Comparison of ENCODE assay signal across 1 cellular context in the genomic region with DNA sequence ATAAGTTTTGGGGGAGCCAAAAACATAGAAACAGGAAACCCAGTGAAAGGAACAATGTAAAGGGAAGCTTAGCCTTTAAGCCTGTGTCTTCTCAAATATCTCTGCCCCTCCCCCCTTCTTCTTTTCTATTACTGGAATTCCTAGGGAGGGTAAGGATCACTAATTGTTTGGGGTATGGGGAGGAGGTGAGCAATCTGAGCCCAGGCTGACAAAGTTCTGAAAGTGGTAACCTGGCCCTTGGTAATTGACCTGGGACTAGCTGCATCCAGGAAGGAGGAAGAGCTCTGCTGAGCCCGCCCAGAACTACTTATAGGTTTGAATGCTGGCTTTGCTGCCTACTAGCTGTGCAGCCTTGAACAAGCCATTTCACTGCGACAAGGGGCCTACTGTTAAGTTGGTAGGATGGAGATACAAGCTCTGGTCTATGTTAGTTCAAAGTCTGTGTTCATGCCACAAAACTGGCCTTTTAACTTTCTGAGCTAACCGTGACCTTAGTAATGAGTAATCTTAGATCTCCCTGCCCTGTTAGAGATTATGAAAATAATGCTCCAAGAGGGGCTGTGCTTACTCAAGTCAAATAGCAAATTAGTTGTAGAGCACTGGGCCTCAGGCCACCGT.
TF ChIP-seq lines count a peak whose summit lies in the region.

No MANE protein-coding gene starts in this region.

TF ChIP-seq in HepG2, 621 proteins besides CTCF, POLR2A, EP300 and RAD21 (continued from another document and continues in another):
- TF ChIP-seq, protein P1, sequence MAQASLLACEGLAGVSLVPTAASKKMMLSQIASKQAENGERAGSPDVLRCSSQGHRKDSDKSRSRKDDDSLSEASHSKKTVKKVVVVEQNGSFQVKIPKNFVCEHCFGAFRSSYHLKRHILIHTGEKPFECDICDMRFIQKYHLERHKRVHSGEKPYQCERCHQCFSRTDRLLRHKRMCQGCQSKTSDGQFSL (CRISPR knock-in tag; IDR thresholded peaks at IDR 0.05): no peak
- no peak for TF ChIP-seq ZNF788 (CRISPR knock-in tag; IDR thresholded peaks at IDR 0.05; ENCODE audit: borderline replicate concordance)
- TF ChIP-seq FOSL2 (CRISPR knock-in tag; IDR thresholded peaks at IDR 0.05): peak; percentile 50
- TF ChIP-seq ZNF44 (CRISPR knock-in tag; IDR thresholded peaks at IDR 0.05): no peak
- TF ChIP-seq NR2C2 (CRISPR knock-in tag; IDR thresholded peaks at IDR 0.05; ENCODE audit: borderline replicate concordance): no peak
- no peak for TF ChIP-seq ZNF879 (CRISPR knock-in tag; IDR thresholded peaks at IDR 0.05)
- no peak for TF ChIP-seq MYNN (CRISPR knock-in tag; IDR thresholded peaks at IDR 0.05; ENCODE audit: low read depth)
- no peak for TF ChIP-seq ZNF33A (CRISPR knock-in tag; IDR thresholded peaks at IDR 0.05; ENCODE audit: borderline replicate concordance)
- TF ChIP-seq, protein P2, sequence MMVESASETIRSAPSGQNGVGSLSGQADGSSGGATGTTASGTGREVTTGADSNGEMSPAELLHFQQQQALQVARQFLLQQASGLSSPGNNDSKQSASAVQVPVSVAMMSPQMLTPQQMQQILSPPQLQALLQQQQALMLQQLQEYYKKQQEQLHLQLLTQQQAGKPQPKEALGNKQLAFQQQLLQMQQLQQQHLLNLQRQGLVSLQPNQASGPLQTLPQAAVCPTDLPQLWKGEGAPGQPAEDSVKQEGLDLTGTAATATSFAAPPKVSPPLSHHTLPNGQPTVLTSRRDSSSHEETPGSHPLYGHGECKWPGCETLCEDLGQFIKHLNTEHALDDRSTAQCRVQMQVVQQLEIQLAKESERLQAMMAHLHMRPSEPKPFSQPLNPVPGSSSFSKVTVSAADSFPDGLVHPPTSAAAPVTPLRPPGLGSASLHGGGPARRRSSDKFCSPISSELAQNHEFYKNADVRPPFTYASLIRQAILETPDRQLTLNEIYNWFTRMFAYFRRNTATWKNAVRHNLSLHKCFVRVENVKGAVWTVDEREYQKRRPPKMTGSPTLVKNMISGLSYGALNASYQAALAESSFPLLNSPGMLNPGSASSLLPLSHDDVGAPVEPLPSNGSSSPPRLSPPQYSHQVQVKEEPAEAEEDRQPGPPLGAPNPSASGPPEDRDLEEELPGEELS (CRISPR knock-in tag; IDR thresholded peaks at IDR 0.05): 0 out of 2 replicates have a peak, but pooled peaks have one; percentile 2
- no peak for TF ChIP-seq NFE2 (CRISPR knock-in tag; IDR thresholded peaks at IDR 0.05)
- TF ChIP-seq ZNF260 (CRISPR knock-in tag; IDR thresholded peaks at IDR 0.05; ENCODE audit: borderline replicate concordance, low read depth): no peak
- TF ChIP-seq, protein P3, sequence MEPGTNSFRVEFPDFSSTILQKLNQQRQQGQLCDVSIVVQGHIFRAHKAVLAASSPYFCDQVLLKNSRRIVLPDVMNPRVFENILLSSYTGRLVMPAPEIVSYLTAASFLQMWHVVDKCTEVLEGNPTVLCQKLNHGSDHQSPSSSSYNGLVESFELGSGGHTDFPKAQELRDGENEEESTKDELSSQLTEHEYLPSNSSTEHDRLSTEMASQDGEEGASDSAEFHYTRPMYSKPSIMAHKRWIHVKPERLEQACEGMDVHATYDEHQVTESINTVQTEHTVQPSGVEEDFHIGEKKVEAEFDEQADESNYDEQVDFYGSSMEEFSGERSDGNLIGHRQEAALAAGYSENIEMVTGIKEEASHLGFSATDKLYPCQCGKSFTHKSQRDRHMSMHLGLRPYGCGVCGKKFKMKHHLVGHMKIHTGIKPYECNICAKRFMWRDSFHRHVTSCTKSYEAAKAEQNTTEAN (CRISPR knock-in tag; conservative IDR thresholded peaks at IDR 0.05): no peak
- no peak for TF ChIP-seq SMARCE1 (IDR thresholded peaks at IDR 0.05; ENCODE audit: borderline replicate concordance)
- TF ChIP-seq MEIS1 (CRISPR knock-in tag; IDR thresholded peaks at IDR 0.05; ENCODE audit: borderline replicate concordance): no peak
- TF ChIP-seq, protein P4, sequence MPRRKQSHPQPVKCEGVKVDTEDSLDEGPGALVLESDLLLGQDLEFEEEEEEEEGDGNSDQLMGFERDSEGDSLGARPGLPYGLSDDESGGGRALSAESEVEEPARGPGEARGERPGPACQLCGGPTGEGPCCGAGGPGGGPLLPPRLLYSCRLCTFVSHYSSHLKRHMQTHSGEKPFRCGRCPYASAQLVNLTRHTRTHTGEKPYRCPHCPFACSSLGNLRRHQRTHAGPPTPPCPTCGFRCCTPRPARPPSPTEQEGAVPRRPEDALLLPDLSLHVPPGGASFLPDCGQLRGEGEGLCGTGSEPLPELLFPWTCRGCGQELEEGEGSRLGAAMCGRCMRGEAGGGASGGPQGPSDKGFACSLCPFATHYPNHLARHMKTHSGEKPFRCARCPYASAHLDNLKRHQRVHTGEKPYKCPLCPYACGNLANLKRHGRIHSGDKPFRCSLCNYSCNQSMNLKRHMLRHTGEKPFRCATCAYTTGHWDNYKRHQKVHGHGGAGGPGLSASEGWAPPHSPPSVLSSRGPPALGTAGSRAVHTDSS (CRISPR knock-in tag; conservative IDR thresholded peaks at IDR 0.05): no peak
- no peak for TF ChIP-seq ZFY (CRISPR knock-in tag; IDR thresholded peaks at IDR 0.05)
- no peak for TF ChIP-seq HNRNPLL (IDR thresholded peaks at IDR 0.05; ENCODE audit: low read depth, low read length, poor library complexity, severe bottlenecking)
- no peak for TF ChIP-seq ZNF780A (CRISPR knock-in tag; IDR thresholded peaks at IDR 0.05)
- no peak for TF ChIP-seq ZNF83 (CRISPR knock-in tag; IDR thresholded peaks at IDR 0.05; ENCODE audit: borderline replicate concordance)
- 0 out of 2 replicates have a peak, but pooled peaks have one; percentile 12 for TF ChIP-seq PITX1 (CRISPR knock-in tag; IDR thresholded peaks at IDR 0.05)
- TF ChIP-seq, protein P5, sequence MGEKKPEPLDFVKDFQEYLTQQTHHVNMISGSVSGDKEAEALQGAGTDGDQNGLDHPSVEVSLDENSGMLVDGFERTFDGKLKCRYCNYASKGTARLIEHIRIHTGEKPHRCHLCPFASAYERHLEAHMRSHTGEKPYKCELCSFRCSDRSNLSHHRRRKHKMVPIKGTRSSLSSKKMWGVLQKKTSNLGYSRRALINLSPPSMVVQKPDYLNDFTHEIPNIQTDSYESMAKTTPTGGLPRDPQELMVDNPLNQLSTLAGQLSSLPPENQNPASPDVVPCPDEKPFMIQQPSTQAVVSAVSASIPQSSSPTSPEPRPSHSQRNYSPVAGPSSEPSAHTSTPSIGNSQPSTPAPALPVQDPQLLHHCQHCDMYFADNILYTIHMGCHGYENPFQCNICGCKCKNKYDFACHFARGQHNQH (CRISPR knock-in tag; IDR thresholded peaks at IDR 0.05): no peak
- TF ChIP-seq, protein P6, sequence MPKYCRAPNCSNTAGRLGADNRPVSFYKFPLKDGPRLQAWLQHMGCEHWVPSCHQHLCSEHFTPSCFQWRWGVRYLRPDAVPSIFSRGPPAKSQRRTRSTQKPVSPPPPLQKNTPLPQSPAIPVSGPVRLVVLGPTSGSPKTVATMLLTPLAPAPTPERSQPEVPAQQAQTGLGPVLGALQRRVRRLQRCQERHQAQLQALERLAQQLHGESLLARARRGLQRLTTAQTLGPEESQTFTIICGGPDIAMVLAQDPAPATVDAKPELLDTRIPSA (CRISPR knock-in tag; IDR thresholded peaks at IDR 0.05; ENCODE audit: borderline replicate concordance): no peak
- no peak for TF ChIP-seq DR1 (CRISPR knock-in tag; IDR thresholded peaks at IDR 0.05)
- TF ChIP-seq, protein P7, sequence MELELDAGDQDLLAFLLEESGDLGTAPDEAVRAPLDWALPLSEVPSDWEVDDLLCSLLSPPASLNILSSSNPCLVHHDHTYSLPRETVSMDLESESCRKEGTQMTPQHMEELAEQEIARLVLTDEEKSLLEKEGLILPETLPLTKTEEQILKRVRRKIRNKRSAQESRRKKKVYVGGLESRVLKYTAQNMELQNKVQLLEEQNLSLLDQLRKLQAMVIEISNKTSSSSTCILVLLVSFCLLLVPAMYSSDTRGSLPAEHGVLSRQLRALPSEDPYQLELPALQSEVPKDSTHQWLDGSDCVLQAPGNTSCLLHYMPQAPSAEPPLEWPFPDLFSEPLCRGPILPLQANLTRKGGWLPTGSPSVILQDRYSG (CRISPR knock-in tag; IDR thresholded peaks at IDR 0.05): no peak
- TF ChIP-seq ZNF713 (CRISPR knock-in tag; IDR thresholded peaks at IDR 0.05): no peak
- peak; percentile 32; the same call in 1 of the 2 replicates for TF ChIP-seq RARA (CRISPR knock-in tag; IDR thresholded peaks at IDR 0.05)
- no peak for TF ChIP-seq SP140L (CRISPR knock-in tag; IDR thresholded peaks at IDR 0.05; ENCODE audit: borderline replicate concordance)
- no peak for TF ChIP-seq ZBTB3 (CRISPR knock-in tag; IDR thresholded peaks at IDR 0.05; ENCODE audit: borderline replicate concordance, low read depth)
- TF ChIP-seq, protein P8, sequence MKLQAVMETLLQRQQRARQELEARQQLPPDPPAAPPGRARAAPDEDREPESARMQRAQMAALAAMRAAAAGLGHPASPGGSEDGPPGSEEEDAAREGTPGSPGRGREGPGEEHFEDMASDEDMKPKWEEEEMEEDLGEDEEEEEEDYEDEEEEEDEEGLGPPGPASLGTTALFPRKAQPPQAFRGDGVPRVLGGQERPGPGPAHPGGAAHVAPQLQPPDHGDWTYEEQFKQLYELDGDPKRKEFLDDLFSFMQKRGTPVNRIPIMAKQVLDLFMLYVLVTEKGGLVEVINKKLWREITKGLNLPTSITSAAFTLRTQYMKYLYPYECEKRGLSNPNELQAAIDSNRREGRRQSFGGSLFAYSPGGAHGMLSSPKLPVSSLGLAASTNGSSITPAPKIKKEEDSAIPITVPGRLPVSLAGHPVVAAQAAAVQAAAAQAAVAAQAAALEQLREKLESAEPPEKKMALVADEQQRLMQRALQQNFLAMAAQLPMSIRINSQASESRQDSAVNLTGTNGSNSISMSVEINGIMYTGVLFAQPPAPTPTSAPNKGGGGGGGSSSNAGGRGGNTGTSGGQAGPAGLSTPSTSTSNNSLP (IDR thresholded peaks at IDR 0.05; ENCODE audit: low read depth, low read length): no peak
- TF ChIP-seq HNRNPL (IDR thresholded peaks at IDR 0.05; ENCODE audit: low read depth, low read length): no peak
- no peak for TF ChIP-seq FOXK2 (IDR thresholded peaks at IDR 0.05)
- TF ChIP-seq MAZ (IDR thresholded peaks at IDR 0.05; ENCODE audit: borderline replicate concordance, low read depth, low read length): no peak
- no peak for TF ChIP-seq MAZ (CRISPR knock-in tag; IDR thresholded peaks at IDR 0.05; ENCODE audit: low read depth)
- no peak for TF ChIP-seq ZNF138 (CRISPR knock-in tag; IDR thresholded peaks at IDR 0.05; ENCODE audit: low read depth)
- TF ChIP-seq HOXA9 (CRISPR knock-in tag; IDR thresholded peaks at IDR 0.05; ENCODE audit: borderline replicate concordance): no peak
- no peak for TF ChIP-seq ATRX (CRISPR knock-in tag; IDR thresholded peaks at IDR 0.05; ENCODE audit: borderline replicate concordance)
- no peak for TF ChIP-seq NFRKB (IDR thresholded peaks at IDR 0.05)
- TF ChIP-seq PHF20 (CRISPR knock-in tag; IDR thresholded peaks at IDR 0.05): no peak
- no peak for TF ChIP-seq ZNF451 (CRISPR knock-in tag; IDR thresholded peaks at IDR 0.05)
- no peak for TF ChIP-seq GLI4 (CRISPR knock-in tag; IDR thresholded peaks at IDR 0.05; ENCODE audit: borderline replicate concordance)
- TF ChIP-seq ATAD3A (CRISPR knock-in tag; IDR thresholded peaks at IDR 0.05): no peak
- no peak for TF ChIP-seq RCOR2 (CRISPR knock-in tag; IDR thresholded peaks at IDR 0.05)
- TF ChIP-seq ZNF382 (CRISPR knock-in tag; IDR thresholded peaks at IDR 0.05; ENCODE audit: borderline replicate concordance): no peak
- TF ChIP-seq, protein P9, sequence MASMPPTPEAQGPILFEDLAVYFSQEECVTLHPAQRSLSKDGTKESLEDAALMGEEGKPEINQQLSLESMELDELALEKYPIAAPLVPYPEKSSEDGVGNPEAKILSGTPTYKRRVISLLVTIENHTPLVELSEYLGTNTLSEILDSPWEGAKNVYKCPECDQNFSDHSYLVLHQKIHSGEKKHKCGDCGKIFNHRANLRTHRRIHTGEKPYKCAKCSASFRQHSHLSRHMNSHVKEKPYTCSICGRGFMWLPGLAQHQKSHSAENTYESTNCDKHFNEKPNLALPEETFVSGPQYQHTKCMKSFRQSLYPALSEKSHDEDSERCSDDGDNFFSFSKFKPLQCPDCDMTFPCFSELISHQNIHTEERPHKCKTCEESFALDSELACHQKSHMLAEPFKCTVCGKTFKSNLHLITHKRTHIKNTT (CRISPR knock-in tag; IDR thresholded peaks at IDR 0.05): no peak
- no peak for TF ChIP-seq U2AF2 (IDR thresholded peaks at IDR 0.05; ENCODE audit: low read depth, low read length)
- TF ChIP-seq ZNF124 (CRISPR knock-in tag; IDR thresholded peaks at IDR 0.05): no peak
- no peak for TF ChIP-seq ELF1 (CRISPR knock-in tag; IDR thresholded peaks at IDR 0.05)
- no peak for TF ChIP-seq SIN3A (IDR thresholded peaks at IDR 0.05; ENCODE audit: borderline replicate concordance, low read depth, low read length)
- TF ChIP-seq TBX2 (CRISPR knock-in tag; IDR thresholded peaks at IDR 0.05; ENCODE audit: borderline replicate concordance): peak; percentile 14; the same call in 1 of the 2 replicates
- TF ChIP-seq EEA1 (CRISPR knock-in tag; IDR thresholded peaks at IDR 0.05; ENCODE audit: borderline replicate concordance): no peak
- TF ChIP-seq, protein P10, sequence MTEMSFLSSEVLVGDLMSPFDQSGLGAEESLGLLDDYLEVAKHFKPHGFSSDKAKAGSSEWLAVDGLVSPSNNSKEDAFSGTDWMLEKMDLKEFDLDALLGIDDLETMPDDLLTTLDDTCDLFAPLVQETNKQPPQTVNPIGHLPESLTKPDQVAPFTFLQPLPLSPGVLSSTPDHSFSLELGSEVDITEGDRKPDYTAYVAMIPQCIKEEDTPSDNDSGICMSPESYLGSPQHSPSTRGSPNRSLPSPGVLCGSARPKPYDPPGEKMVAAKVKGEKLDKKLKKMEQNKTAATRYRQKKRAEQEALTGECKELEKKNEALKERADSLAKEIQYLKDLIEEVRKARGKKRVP (CRISPR knock-in tag; IDR thresholded peaks at IDR 0.05): no peak
- TF ChIP-seq, protein P11, sequence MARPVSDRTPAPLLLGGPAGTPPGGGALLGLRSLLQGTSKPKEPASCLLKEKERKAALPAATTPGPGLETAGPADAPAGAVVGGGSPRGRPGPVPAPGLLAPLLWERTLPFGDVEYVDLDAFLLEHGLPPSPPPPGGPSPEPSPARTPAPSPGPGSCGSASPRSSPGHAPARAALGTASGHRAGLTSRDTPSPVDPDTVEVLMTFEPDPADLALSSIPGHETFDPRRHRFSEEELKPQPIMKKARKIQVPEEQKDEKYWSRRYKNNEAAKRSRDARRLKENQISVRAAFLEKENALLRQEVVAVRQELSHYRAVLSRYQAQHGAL (CRISPR knock-in tag; IDR thresholded peaks at IDR 0.05; ENCODE audit: not compliant biosample characterization): no peak
- TF ChIP-seq, protein P12, sequence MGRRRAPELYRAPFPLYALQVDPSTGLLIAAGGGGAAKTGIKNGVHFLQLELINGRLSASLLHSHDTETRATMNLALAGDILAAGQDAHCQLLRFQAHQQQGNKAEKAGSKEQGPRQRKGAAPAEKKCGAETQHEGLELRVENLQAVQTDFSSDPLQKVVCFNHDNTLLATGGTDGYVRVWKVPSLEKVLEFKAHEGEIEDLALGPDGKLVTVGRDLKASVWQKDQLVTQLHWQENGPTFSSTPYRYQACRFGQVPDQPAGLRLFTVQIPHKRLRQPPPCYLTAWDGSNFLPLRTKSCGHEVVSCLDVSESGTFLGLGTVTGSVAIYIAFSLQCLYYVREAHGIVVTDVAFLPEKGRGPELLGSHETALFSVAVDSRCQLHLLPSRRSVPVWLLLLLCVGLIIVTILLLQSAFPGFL (CRISPR knock-in tag; IDR thresholded peaks at IDR 0.05): no peak
- TF ChIP-seq CC2D1A (CRISPR knock-in tag; IDR thresholded peaks at IDR 0.05): no peak
- no peak for TF ChIP-seq ZNF143 (CRISPR knock-in tag; IDR thresholded peaks at IDR 0.05)
- TF ChIP-seq POLR2G (IDR thresholded peaks at IDR 0.05; ENCODE audit: low read depth, low read length): no peak; the same call in 1 of the 2 replicates
- 0 out of 2 replicates have a peak, but pooled peaks have one; percentile 19 for TF ChIP-seq EHMT2 (IDR thresholded peaks at IDR 0.05; ENCODE audit: borderline replicate concordance, low read depth, low read length)
- no peak for TF ChIP-seq ZNF773 (CRISPR knock-in tag; IDR thresholded peaks at IDR 0.05; ENCODE audit: borderline replicate concordance)
